Comparison of ENCODE assay signal across 8 cellular contexts in the genomic region with DNA sequence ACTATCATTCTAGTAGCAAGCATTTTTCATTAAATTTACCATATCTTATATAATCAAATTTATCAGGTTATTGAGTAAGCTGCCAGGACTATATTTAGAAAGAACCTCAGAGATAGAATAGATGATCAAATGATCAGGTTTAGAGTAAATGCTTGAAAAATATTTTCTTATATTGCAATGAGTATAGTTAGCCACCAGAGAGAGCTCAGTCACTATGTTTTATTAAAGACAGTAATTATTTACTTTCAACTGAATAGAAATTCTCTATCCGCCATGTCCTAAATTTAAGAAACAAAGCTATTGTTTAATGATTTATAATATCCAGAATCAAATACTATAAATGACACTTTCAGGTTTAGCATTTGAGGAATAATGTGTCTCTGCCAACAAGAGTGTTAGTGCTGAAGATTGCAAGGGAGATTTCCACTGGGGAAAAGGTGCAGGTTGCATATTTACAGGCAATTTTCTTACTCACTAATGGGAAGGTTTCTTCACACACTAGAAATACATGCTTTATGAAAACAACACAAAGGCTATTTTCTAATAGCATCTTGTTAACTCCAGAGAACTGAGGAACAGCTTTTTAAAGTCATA.
DNase-seq lines count a peak whose midpoint lies in the region; ATAC-seq and TF ChIP-seq lines count a peak whose summit lies in the region.

No MANE protein-coding gene starts in this region.

- no peak for ATAC-seq in HG02571 (IDR thresholded peaks at IDR 0.05; ENCODE audit: unreplicated experiment)

- H3K4me1 ChIP-seq in NT2/D1 (ENCODE audit: insufficient read depth, insufficient read length): no peaks in the 10 kb centered on the region

- H3K4me3 ChIP-seq in NT2/D1 (ENCODE audit: insufficient read length, low read depth) (no peak overlapping the region), epithelial cell of esophagus (ENCODE audit: low read length) (no peak overlapping the region), MG63 (no peak overlapping the region)

- H3K27me3 ChIP-seq in NT2/D1 (ENCODE audit: insufficient read depth, insufficient read length) (no peaks in the 10 kb centered on the region), MG63 (no peaks in the 10 kb centered on the region)

- H3K9ac ChIP-seq in NT2/D1 (ENCODE audit: insufficient read length, low read depth): no peak overlapping the region

- H3K9me3 ChIP-seq in NT2/D1 (ENCODE audit: insufficient read depth, low read length) (no peaks in the 10 kb centered on the region), MG63 (no peaks in the 10 kb centered on the region)

- DNase-seq in AG08395 (ENCODE audit: low spot score) (peak; percentile 31), HCEC 1CT (peak; percentile 37), NT2/D1 (ENCODE audit: low read depth, low spot score) (peak; percentile 36), epithelial cell of esophagus (ENCODE audit: low read depth) (peak; percentile 29), smooth muscle cell of the brain vasculature (ENCODE audit: low read depth, low spot score) (peak; percentile 4), MG63 (no peak), amniotic stem cell (lab: John Stamatoyannopoulos, UW) (no peak)

- H3K36me3 ChIP-seq in NT2/D1 (ENCODE audit: insufficient read depth, insufficient read length, low read length) (no peaks in the 10 kb centered on the region), MG63 (no peaks in the 10 kb centered on the region)

- peak; percentile 29 for TF ChIP-seq CTCF in epithelial cell of esophagus (IDR thresholded peaks at IDR 0.05; ENCODE audit: insufficient read depth, low read depth, low read length, missing control alignments)

Comparison
In these comparisons a context has a peak if more than half of its experiments do, and no peak if none do; other contexts are left out.
1. DNase-seq: peak in AG08395 (single experiment), HCEC 1CT (single experiment), NT2/D1 (single experiment), epithelial cell of esophagus (single experiment) and smooth muscle cell of the brain vasculature (single experiment); none in MG63 (single experiment) and amniotic stem cell (single experiment).